ENCODE assay signal across 22 cellular contexts in genomic region chr3:142876417-142876816, GRCh38. TPM values are rescaled to one million over a fixed set of nuclear protein-coding genes. Genes with fewer than 3 reads are reported as not detected.
"Had no signal": no experiment of that assay in that cellular context is flagged by ENCODE, and none has a peak within 500 bp of the region (broad histone marks: within the 10 kb centered on the region; RNA-seq: fewer than 3 reads in every experiment).

No MANE protein-coding gene starts in this region.

- H3K4me3 ChIP-seq: heart right ventricle, hepatocyte, left ventricle myocardium inferior, lung, ovary, skin epidermis, testis, thyroid gland, transverse colon, upper lobe of left lung had no signal

- H3K27me3 ChIP-seq: heart right ventricle, hepatocyte, ovary, testis, thyroid gland, transverse colon, upper lobe of left lung had no signal

- DNase-seq: heart right ventricle; left ventricle myocardium inferior; mesendoderm; naive B cell; ovary; retina; right cardiac atrium; stimulated activated CD4-positive, alpha-beta T cell treated with anti-CD3 and anti-CD28 coated beads, Interleukin-12 subunit alpha, Interleukin-12 subunit beta, amount 100 ng/mL, for 4 hours; stimulated activated CD4-positive, alpha-beta T cell treated with anti-CD3 and anti-CD28 coated beads, Interleukin-15, amount 100 ng/mL, for 24 hours; stimulated activated CD4-positive, alpha-beta T cell treated with anti-CD3 and anti-CD28 coated beads, Interleukin-2, amount 100 ng/mL, for 24 hours; stimulated activated CD4-positive, alpha-beta T cell treated with anti-CD3 and anti-CD28 coated beads, Interleukin-4, amount 100 ng/mL, for 1 hour; stimulated activated naive B cell treated with anti-CD40 and anti-IgM and Interleukin-4, amounts not matched to agents 10 μg/mL and 1 μg/mL and 100 μg/mL, for 72 hours; testis; thyroid gland; transverse colon; upper lobe of left lung had no signal

- FAIRE-seq: keratinocyte had no signal

- H3K4me2 ChIP-seq: hepatocyte had no signal

- H3K4me1 ChIP-seq: testis, thyroid gland, transverse colon, upper lobe of left lung had no signal

- H3K36me3 ChIP-seq: left ventricle myocardium inferior, ovary, thyroid gland, transverse colon, upper lobe of left lung had no signal

- H3K79me2 ChIP-seq: hepatocyte had no signal

- H2AFZ ChIP-seq: hepatocyte had no signal

- H3K9me3 ChIP-seq: heart right ventricle, left ventricle myocardium inferior, ovary, testis, thyroid gland, transverse colon, upper lobe of left lung had no signal

- H3K27ac ChIP-seq: heart right ventricle, hepatocyte, left ventricle myocardium inferior, ovary, skin epidermis, testis, thyroid gland, transverse colon, upper lobe of left lung had no signal

RNA-seq across cellular contexts. Expression of gene PCOLCE2, which starts 12.5 kb away (rescaled TPM):
- total RNA-seq: mononuclear cell; natural killer cell treated with Interleukin-12 subunit alpha and Interleukin-12 subunit beta and Interleukin-15 and Interleukin-18, amount 100 ng/mL, for 72 hours had no signal
